ENCODE assay signal across 8 cellular contexts in the genomic region with DNA sequence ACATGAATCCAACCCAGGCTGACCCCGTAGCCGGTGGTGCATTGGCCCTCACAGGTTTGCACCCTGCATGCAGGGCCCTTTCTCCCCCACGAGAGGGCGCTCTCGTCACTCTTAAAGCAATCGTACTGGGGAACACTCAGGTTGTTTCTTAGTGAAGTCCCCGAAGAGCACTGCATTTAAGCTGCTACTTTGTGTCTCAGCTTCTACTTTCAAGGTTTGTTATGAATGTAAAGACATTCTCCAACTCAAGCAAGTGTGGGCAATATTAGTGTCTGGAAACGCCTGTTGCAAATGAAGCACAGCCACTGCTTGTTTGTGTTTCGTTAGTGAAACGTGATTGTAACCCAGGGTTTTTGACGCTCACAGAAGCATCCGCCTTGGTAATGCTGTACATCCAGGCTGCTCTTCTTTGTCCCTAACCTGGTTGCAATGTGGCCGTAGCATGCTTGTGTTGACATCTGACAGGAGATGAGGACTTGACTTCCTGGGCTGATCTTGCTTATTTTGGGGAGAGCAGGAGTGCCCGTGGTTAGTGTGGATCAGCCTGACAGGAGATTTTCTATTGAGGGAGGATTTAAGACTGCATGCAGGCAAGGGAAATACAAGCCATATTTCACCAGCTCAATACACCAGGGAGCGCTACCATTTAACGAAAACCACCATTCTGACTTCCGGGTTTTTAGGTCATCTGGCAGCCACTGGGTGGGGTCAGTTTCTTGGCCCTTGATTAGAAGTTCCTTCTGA.
A peak's percentile ranks its signal among the peaks of the same experiment; 100 is the strongest.
DNase-seq lines count a peak whose midpoint lies in the region; ATAC-seq, FAIRE-seq and TF ChIP-seq lines count a peak whose summit lies in the region.

No MANE protein-coding gene starts in this region.

- H2BK12ac ChIP-seq in H1 (ENCODE audit: low read depth, low read length): no peak overlapping the region

- H3K9ac ChIP-seq in H1 (replicated peaks in 1 of 4; ENCODE audit: extremely low read depth in 1 of 4, low read depth in 3 of 4, low read length in 3 of 4): no peak overlapping the region

- no peak overlapping the region for H2BK120ac ChIP-seq in H1 (replicated peaks; ENCODE audit: low read depth, low read length)

- FAIRE-seq in H1 (lab: Jason Lieb, UNC): peak; percentile 92

- H2BK20ac ChIP-seq in H1 (ENCODE audit: low read length): no peak overlapping the region

- H3K23me2 ChIP-seq in H1 (ENCODE audit: low read depth, low read length): no peaks in the 10 kb centered on the region

- no peak overlapping the region for H4K5ac ChIP-seq in H1 (ENCODE audit: insufficient read length, low read depth, low read length)

- 44% methylated on average over 15 of the region's 17 CpGs; no CpG with 5 or more reads in 1 of the 2 experiments for WGBS in H1 (ENCODE audit: extremely low coverage in 1 of 2, insufficient coverage in 1 of 2, insufficient read length in 1 of 2, insufficient replicate concordance in 2 of 2, low coverage in 1 of 2, low lambda C conversion rate in 2 of 2, missing lambda C conversion rate in 1 of 2), 2 experiments

- POLR2A ChIA-PET in H1 (lab: Charles Lee; ENCODE audit: partially characterized antibody): interaction anchor here (1.0 kb wide), 1 partner anchor 971 kb away, joined by 3 read pairs; no protein-coding TSS in a partner anchor

- ATAC-seq in GM19467 (IDR thresholded peaks at IDR 0.05; ENCODE audit: unreplicated experiment): peak; percentile 94

- H2BK5ac ChIP-seq in H1 (ENCODE audit: low read depth, low read length): no peak overlapping the region

- no peaks in the 10 kb centered on the region; a peak in 2 of 4 replicates for H3K79me2 ChIP-seq in H1 (ENCODE audit: control insufficient read depth in 1 of 2, insufficient read depth in 2 of 2, low read length in 2 of 2)

- no peak for TF ChIP-seq POLR2A in H1 (IDR thresholded peaks at IDR 0.05; ENCODE audit: control extremely low read depth in 1 of 2, low read depth in 2 of 2, low read length in 2 of 2)

- no peak overlapping the region for H3K23ac ChIP-seq in H1 (ENCODE audit: insufficient read length)

- H4K91ac ChIP-seq in H1 (replicated peaks; ENCODE audit: insufficient read length, low read length): no peak overlapping the region

- H4K20me1 ChIP-seq in H1 (replicated peaks in 1 of 2; ENCODE audit: control insufficient read depth in 1 of 2, insufficient read depth in 2 of 2, low read length in 2 of 2): no peaks in the 10 kb centered on the region

- no peaks in the 10 kb centered on the region for H3K27me3 ChIP-seq in H1 (replicated peaks in 1 of 4; ENCODE audit: control insufficient read depth in 3 of 4, extremely low read depth in 1 of 4, insufficient read depth in 3 of 4, low read length in 3 of 4)

- H3K4ac ChIP-seq in H1 (replicated peaks; ENCODE audit: insufficient read length, low read depth, low read length): no peak overlapping the region

- CTCF ChIA-PET in H1 (lab: Charles Lee; ENCODE audit: partially characterized antibody): interaction anchor here (0.6 to 4.2 kb wide), 79 partner anchors 9 to 1378 kb away, joined by 3 to 31 read pairs (median 4); no protein-coding TSS in a partner anchor

- no peaks in the 10 kb centered on the region for H3K36me3 ChIP-seq in H1 (ENCODE audit: control insufficient read depth in 2 of 4, insufficient read depth in 4 of 4, low read length in 3 of 4)

- no peaks in the 10 kb centered on the region for H3K79me1 ChIP-seq in H1 (ENCODE audit: low read depth, low read length)

- DNase-seq in COLO668 (lab: John Stamatoyannopoulos, UW; ENCODE audit: unreplicated experiment) (peak; percentile 76), HK-2 (ENCODE audit: unreplicated experiment) (peak; percentile 77), NCI-H774 (lab: John Stamatoyannopoulos, UW) (peak; percentile 70), H1 (ENCODE audit: low read depth in 1 of 2, low spot score in 2 of 2) (peak; percentile 41 to 91), midbrain (lab: John Stamatoyannopoulos, UW) (peak; percentile 85)
- DNase-seq in activated CD8-positive, alpha-beta memory T cell treated with anti-CD3 and anti-CD28 coated beads for 24 hours: peak; percentile 90
- DNase-seq in stimulated activated CD8-positive, alpha-beta memory T cell treated with anti-CD3 and anti-CD28 coated beads, Interleukin-15, amount 100 ng/mL, for 4 hours (ENCODE audit: low read depth in 2 of 2): peak; percentile 40 to 57

- no peak overlapping the region for H3K14ac ChIP-seq in H1 (ENCODE audit: insufficient read length)

- peak; percentile 90 to 98 (median 97) for TF ChIP-seq CTCF in H1 (IDR thresholded peaks at IDR 0.05; ENCODE audit: control extremely low read depth in 1 of 3, insufficient read depth in 1 of 3, low read depth in 1 of 3, low read length in 3 of 3)

- no peak for TF ChIP-seq EP300 in H1 (IDR thresholded peaks at IDR 0.05; ENCODE audit: borderline replicate concordance in 1 of 2, low read depth in 2 of 2, low read length in 2 of 2)

- no peak overlapping the region for H3K27ac ChIP-seq in H1 (ENCODE audit: low read depth, low read length)

- no peak overlapping the region for H2BK15ac ChIP-seq in H1 (ENCODE audit: low read length)

- TF ChIP-seq RAD21 in H1 (IDR thresholded peaks at IDR 0.05 in 1 of 2, conservative IDR thresholded peaks at IDR 0.05 in 1 of 2; ENCODE audit: low read depth in 2 of 2, low read length in 2 of 2): peak; percentile 96 to 98

- no peaks in the 10 kb centered on the region for H3K9me3 ChIP-seq in H1 (ENCODE audit: insufficient read depth in 2 of 2, low read depth in 1 of 2, low read length in 1 of 2)

- no peak overlapping the region for H3K4me3 ChIP-seq in H1 (ENCODE audit: extremely low read depth in 1 of 4, insufficient read depth in 2 of 4, low read depth in 3 of 4, low read length in 4 of 4)

- H3K4me2 ChIP-seq in H1 (ENCODE audit: insufficient read depth in 1 of 2, low read depth in 2 of 2, low read length in 2 of 2): peak overlapping the region in 1 of 2 experiments; percentile 44; a peak in 3 of 4 replicates

- H2AK5ac ChIP-seq in H1 (ENCODE audit: low read depth, low read length): no peak overlapping the region

- no peak overlapping the region for H3K18ac ChIP-seq in H1 (ENCODE audit: extremely low read depth, low read length)

- no peak overlapping the region for H4K8ac ChIP-seq in H1 (ENCODE audit: extremely low read depth, insufficient read depth, low read length)

- H3K56ac ChIP-seq in H1 (replicated peaks; ENCODE audit: insufficient read length, low read depth, low read length): no peak overlapping the region

- H2AFZ ChIP-seq in H1 (ENCODE audit: low read length): no peak overlapping the region; the same call in 1 of the 2 replicates

- peaks cover 3 to 4% (median 3%) of the 10 kb centered on the region in 4 experiments; a peak in 6 of 7 replicates for H3K4me1 ChIP-seq in H1 (replicated peaks in 1 of 4; ENCODE audit: control insufficient read depth in 3 of 4, insufficient read depth in 4 of 4, low read length in 3 of 4)

TF ChIP-seq in H1, 55 proteins besides CTCF, POLR2A, EP300 and RAD21:
- TF ChIP-seq ASH2L (IDR thresholded peaks at IDR 0.05; ENCODE audit: low read length): peak; percentile 25
- TF ChIP-seq, protein P1, sequence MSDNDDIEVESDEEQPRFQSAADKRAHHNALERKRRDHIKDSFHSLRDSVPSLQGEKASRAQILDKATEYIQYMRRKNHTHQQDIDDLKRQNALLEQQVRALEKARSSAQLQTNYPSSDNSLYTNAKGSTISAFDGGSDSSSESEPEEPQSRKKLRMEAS (IDR thresholded peaks at IDR 0.05): 0 out of 2 replicates have a peak, but pooled peaks have one; percentile 2
- no peak for TF ChIP-seq SUZ12 (IDR thresholded peaks at IDR 0.05; ENCODE audit: low read length)
